8 cellular contexts compared by ENCODE assay signal in genomic region chr14:54566410-54567223, GRCh38. TPM values are rescaled to one million over a fixed set of nuclear protein-coding genes. Genes with fewer than 3 reads are reported as not detected.
DNase-seq lines count a peak whose midpoint lies in the region; ATAC-seq and TF ChIP-seq lines count a peak whose summit lies in the region.

Gene SAMD4A (plus strand): TSS chr14:54567128. CDS start chr14:54567917, 789 bp downstream.

- H4K91ac ChIP-seq in IMR-90 (ENCODE audit: insufficient read depth, low read depth, low read length): peak within 1 kb of the TSS; percentile 61

- peak within 1 kb of the TSS; percentile 84 for H3K4me2 ChIP-seq in IMR-90 (ENCODE audit: low read depth, low read length)

- H3K18ac ChIP-seq in IMR-90 (ENCODE audit: low read depth, low read length): peak within 1 kb of the TSS; percentile 66

- dilution Hi-C loops in IMR-90 (cut with HindIII; ENCODE audit: low sequenced_read_pairs, unreplicated experiment): no loop called here

- peak within 1 kb of the TSS; percentile 88 for H3K56ac ChIP-seq in IMR-90 (ENCODE audit: extremely low read depth, insufficient read depth, low read length)

- H3K4me3 ChIP-seq in IMR-90 (ENCODE audit: insufficient read depth, low read depth, low read length) (peak within 1 kb of the TSS; percentile 94), SK-N-MC (peak within 1 kb of the TSS; percentile 88)

- peak within 1 kb of the TSS; percentile 94 for H3K23ac ChIP-seq in IMR-90 (ENCODE audit: low read depth, low read length)

- peaks cover 0 to 36% of the 10 kb centered on the region in 2 experiments; a peak in 2 of 4 replicates for H3K79me1 ChIP-seq in IMR-90 (ENCODE audit: low read depth in 1 of 2, low read length in 2 of 2)

- H3K36me3 ChIP-seq in IMR-90 (ENCODE audit: control insufficient read depth, insufficient read depth, low read length) (peaks cover 4% of the 10 kb centered on the region; the same call in 1 of the 2 replicates), SK-N-MC (ENCODE audit: insufficient read depth, low read length) (no peaks in the 10 kb centered on the region)

- peak; percentile 33 for ATAC-seq in GM21515 (IDR thresholded peaks at IDR 0.05; ENCODE audit: unreplicated experiment)
- ATAC-seq in IMR-90 (ENCODE audit: low read depth): peak; percentile 39

- H3K9me3 Mint-ChIP-seq in activated naive CD8-positive, alpha-beta T cell treated with anti-CD3 and anti-CD28 coated beads for 36 hours: no peaks in the 10 kb centered on the region

- peak within 1 kb of the TSS; percentile 70; the same call in 1 of the 2 replicates for H2BK120ac ChIP-seq in IMR-90 (ENCODE audit: low read depth, low read length)

- H3K9ac ChIP-seq in IMR-90 (ENCODE audit: low read depth, low read length) (peak within 1 kb of the TSS; percentile 98), SK-N-MC (ENCODE audit: insufficient read length) (peak within 1 kb of the TSS; percentile 69)

- peaks cover 10% of the 10 kb centered on the region for H4K20me1 ChIP-seq in IMR-90 (ENCODE audit: insufficient read depth, low read length)

- WGBS in IMR-90 (ENCODE audit: extremely low coverage in 2 of 2, insufficient read length in 1 of 2), 2 experiments: 0% methylated on average over 17 of the region's 91 CpGs; no CpG with 5 or more reads in 1 of the 2 experiments

- H3K9me3 ChIP-seq in IMR-90 (ENCODE audit: control insufficient read depth, insufficient read depth, low read length) (no peaks in the 10 kb centered on the region), SK-N-MC (ENCODE audit: low read depth, low read length) (no peaks in the 10 kb centered on the region)

- in situ Hi-C loops in IMR-90 (cut with MboI; ENCODE audit: low sequenced_read_pairs): loop anchor here (5.0 kb wide), 2 partner anchors 121 to 206 kb away; no protein-coding TSS in a partner anchor

- peak within 1 kb of the TSS; percentile 96 for H3K4me3 Mint-ChIP-seq in activated naive CD8-positive, alpha-beta T cell treated with anti-CD3 and anti-CD28 coated beads for 36 hours

- H2AK9ac ChIP-seq in IMR-90 (replicated peaks; ENCODE audit: low read depth, low read length, poor library complexity): peak within 1 kb of the TSS; percentile 95

- H2BK5ac ChIP-seq in IMR-90 (ENCODE audit: low read depth, low read length, poor library complexity, severe bottlenecking): peak within 1 kb of the TSS; percentile 95

- intact Hi-C loops in IMR-90 (cut with micrococcal nuclease): loop anchor here (1.0 to 5.0 kb wide), 4 partner anchors 61 to 199 kb away; no protein-coding TSS in a partner anchor

- H3K27ac ChIP-seq in IMR-90 (ENCODE audit: insufficient read depth, low read length) (peak within 1 kb of the TSS; percentile 97), SK-N-MC (no peak within 1 kb of the TSS)

- peak; percentile 25; the same call in 1 of the 2 replicates for TF ChIP-seq CTCF in IMR-90 (conservative IDR thresholded peaks at IDR 0.05; ENCODE audit: low read depth, low read length)

- peak within 1 kb of the TSS; percentile 6 to 70; a peak in 2 of 4 replicates for H4K8ac ChIP-seq in IMR-90 (ENCODE audit: low read depth in 2 of 2, low read length in 2 of 2)

- 0 out of 2 replicates have a peak, but pooled peaks have one; percentile 22 for TF ChIP-seq RAD21 in IMR-90 (IDR thresholded peaks at IDR 0.05; ENCODE audit: low read length)

- no TSS peak for BruUV-seq in IMR-90 (replicated peaks; lab: Mats Ljungman, UMichigan)

- H3K9me1 ChIP-seq in IMR-90 (ENCODE audit: insufficient read depth, low read length): no peaks in the 10 kb centered on the region

- peak; percentile 28; the same call in 1 of the 2 replicates for TF ChIP-seq POLR2A in IMR-90 (IDR thresholded peaks at IDR 0.05; ENCODE audit: low read depth, low read length)

- peak within 1 kb of the TSS; percentile 90 for H2AFZ ChIP-seq in IMR-90 (replicated peaks; ENCODE audit: low read length, poor library complexity)

- peak within 1 kb of the TSS; percentile 95 for H3K14ac ChIP-seq in IMR-90 (replicated peaks; ENCODE audit: low read depth, low read length)

- H3K4me1 Mint-ChIP-seq in activated naive CD8-positive, alpha-beta T cell treated with anti-CD3 and anti-CD28 coated beads for 36 hours: peaks cover 28% of the 10 kb centered on the region

- POLR2A ChIA-PET in IMR-90 (lab: Charles Lee; ENCODE audit: unreplicated experiment): interaction anchor here (0.6 to 1.8 kb wide), 6 partner anchors 34 to 224 kb away, joined by 3 to 9 read pairs (median 4); no protein-coding TSS in a partner anchor

- peaks cover 10% of the 10 kb centered on the region for H3K36me3 Mint-ChIP-seq in activated naive CD8-positive, alpha-beta T cell treated with anti-CD3 and anti-CD28 coated beads for 36 hours

- DNase-seq in DMS79 (lab: John Stamatoyannopoulos, UW) (peak; percentile 13), IMR-90 (peak; percentile 86), SK-N-MC (ENCODE audit: low read depth, low spot score) (no peak), glomerular endothelial cell (ENCODE audit: extremely low read depth, low read depth, low spot score) (no peak), nucleus accumbens (lab: John Stamatoyannopoulos, UW) (peak in 54 of 56 donors; percentile 18 to 81 (median 58)), ureter (ENCODE audit: low spot score) (peak; percentile 82)
- peak; percentile 71 for DNase-seq in activated naive CD8-positive, alpha-beta T cell treated with anti-CD3 and anti-CD28 coated beads for 36 hours

- peak within 1 kb of the TSS; percentile 82 for H2AK5ac ChIP-seq in IMR-90 (ENCODE audit: low read depth, low read length)

- no peak within 1 kb of the TSS; the same call in 1 of the 2 replicates for H2BK20ac ChIP-seq in IMR-90 (ENCODE audit: low read depth, low read length)

- peak within 1 kb of the TSS; percentile 91 for H3K27ac Mint-ChIP-seq in activated naive CD8-positive, alpha-beta T cell treated with anti-CD3 and anti-CD28 coated beads for 36 hours

- peak within 1 kb of the TSS; percentile 40 for H4K5ac ChIP-seq in IMR-90 (ENCODE audit: low read depth, low read length)

- peaks cover 11% of the 10 kb centered on the region for H3K4me1 ChIP-seq in IMR-90 (ENCODE audit: control insufficient read depth, insufficient read depth, low read length)

- H3K27me3 ChIP-seq in IMR-90 (ENCODE audit: control insufficient read depth, insufficient read depth, low read length): no peaks in the 10 kb centered on the region

- H3K27me3 Mint-ChIP-seq in activated naive CD8-positive, alpha-beta T cell treated with anti-CD3 and anti-CD28 coated beads for 36 hours: peaks cover 21% of the 10 kb centered on the region

- 0 out of 3 replicates have a peak within 1 kb of the TSS, but pooled peaks have one; percentile 43 for H2BK15ac ChIP-seq in IMR-90 (ENCODE audit: low read depth, low read length)

- peak within 1 kb of the TSS; percentile 89 for H3K4ac ChIP-seq in IMR-90 (ENCODE audit: low read depth, low read length)

- CTCF ChIA-PET in IMR-90 (lab: Yijun Ruan, JAX): interaction anchor here (0.8 to 3.3 kb wide), 5 partner anchors 45 to 207 kb away, joined by 3 to 16 read pairs (median 4); no protein-coding TSS in a partner anchor

TF ChIP-seq in IMR-90, 13 proteins besides CTCF, POLR2A, EP300 and RAD21:
- TF ChIP-seq FOS (IDR thresholded peaks at IDR 0.05; ENCODE audit: low read depth, low read length): no peak
- no peak for TF ChIP-seq ELK1 (IDR thresholded peaks at IDR 0.05; ENCODE audit: borderline replicate concordance, low read depth, low read length)
- peak; percentile 14; the same call in 1 of the 2 replicates for TF ChIP-seq MAZ (IDR thresholded peaks at IDR 0.05; ENCODE audit: borderline replicate concordance, low read depth, low read length)
- TF ChIP-seq CEBPB (IDR thresholded peaks at IDR 0.05; ENCODE audit: low read depth, low read length): no peak
- peak; percentile 40; the same call in 1 of the 2 replicates for TF ChIP-seq MXI1 (IDR thresholded peaks at IDR 0.05; ENCODE audit: borderline replicate concordance, low read depth, low read length)

RNA-seq across cellular contexts. Expression of gene SAMD4A, which starts in this region (rescaled TPM):
- total RNA-seq in IMR-90 (2012; rRNA removed): 36.7 and 38.2 TPM in 2 replicates
- polyA plus RNA-seq in IMR-90 (2012; rRNA removed): 20.0 and 22.9 TPM in 2 replicates
- polyA plus RNA-seq in IMR-90 (2012; cell fraction: cytosol; rRNA removed): 9.1 and 12.2 TPM in 2 replicates
- polyA plus RNA-seq in IMR-90 (2012; cell fraction: nucleus; rRNA removed; ENCODE audit: low replicate concordance): 27.3 and 38.9 TPM in 2 replicates
- 1 to 10 TPM; 4.6 to 4.7 TPM for total RNA-seq in activated naive CD8-positive, alpha-beta T cell treated with anti-CD3 and anti-CD28 coated beads for 36 hours
- total RNA-seq in glomerular endothelial cell: 51.2 and 92.2 TPM in 2 replicates
- 56.6 TPM for total RNA-seq in ureter

Comparison
In these comparisons a context has a peak if more than half of its experiments do, and no peak if none do; other contexts are left out.
1. DNase-seq: peak in DMS79 (single experiment), IMR-90 (single experiment), activated naive CD8-positive, alpha-beta T cell treated with anti-CD3 and anti-CD28 coated beads for 36 hours (single experiment), nucleus accumbens (54 of 56) and ureter (single experiment); none in SK-N-MC (single experiment) and glomerular endothelial cell (single experiment).